9 cellular contexts compared by ENCODE assay signal in genomic region chr4:3073158-3074077, GRCh38. TPM values are rescaled to one million over a fixed set of nuclear protein-coding genes. Genes with fewer than 3 reads are reported as not detected.
A peak's percentile ranks its signal among the peaks of the same experiment; 100 is the strongest.
DNase-seq lines count a peak whose midpoint lies in the region; ATAC-seq and TF ChIP-seq lines count a peak whose summit lies in the region.
"Had no signal": no experiment of that assay in that cellular context is flagged by ENCODE, and none has a peak within 500 bp of the region (broad histone marks: within the 10 kb centered on the region; RNA-seq: fewer than 3 reads in every experiment).

No MANE protein-coding gene starts in this region.

- TF ChIP-seq POLR2A in body of pancreas (IDR thresholded peaks at IDR 0.05) = peak; percentile 26 to 66 (median 41)

- intact Hi-C loops in body of pancreas (cut with DNase I) = no loop called here
- intact Hi-C loops in lower lobe of right lung (cut with DNase I) = no loop called here
- intact Hi-C loops in aorta (cut with DNase I) = no loop called here

- TF ChIP-seq CTCF in BE2C (IDR thresholded peaks at IDR 0.05; ENCODE audit: low read depth, low read length) (0 out of 2 replicates have a peak, but pooled peaks have one; percentile 2), body of pancreas (IDR thresholded peaks at IDR 0.05) (peak in 1 of 7 experiments; percentile 11), lower lobe of right lung (IDR thresholded peaks at IDR 0.05) (no peak)

- H3K36me3 ChIP-seq in BE2C (no peaks in the 10 kb centered on the region), body of pancreas (replicated peaks in 1 of 2; ENCODE audit: insufficient read depth in 1 of 2, low read depth in 2 of 2) (no peaks in the 10 kb centered on the region), lower lobe of right lung (no peaks in the 10 kb centered on the region), aorta (ENCODE audit: control insufficient read depth in 1 of 2, insufficient read depth in 2 of 2, low read length in 1 of 2) (no peaks in the 10 kb centered on the region)

- 10% methylated on average over 54 of the region's 54 CpGs; no CpG with 5 or more reads in 1 of the 2 donors for WGBS in body of pancreas, 2 donors
- WGBS in aorta, 2 donors = 9% methylated on average over 42 to 54 of the region's 54 CpGs

- H3K27me3 ChIP-seq in BE2C = no peaks in the 10 kb centered on the region
- H3K27me3 ChIP-seq in body of pancreas = no peaks in the 10 kb centered on the region
- no peaks in the 10 kb centered on the region for H3K27me3 ChIP-seq in lower lobe of right lung (ENCODE audit: low read depth)
- H3K27me3 ChIP-seq in aorta (ENCODE audit: control insufficient read depth in 1 of 2, insufficient read depth in 2 of 2, low read length in 1 of 2) = no peaks in the 10 kb centered on the region

- DNase-seq in BE2C = no peak
- peak; percentile 27 for DNase-seq in HT1080 (ENCODE audit: low read depth)
- DNase-seq in body of pancreas = peak in 2 of 4 donors; percentile 13 to 30
- DNase-seq in lower lobe of right lung = peak; percentile 56
- peak in 1 of 2 donors; percentile 64 for DNase-seq in aorta
- DNase-seq in COR-L47 (lab: John Stamatoyannopoulos, UW) = no peak

- H3K9me3 ChIP-seq in BE2C (no peaks in the 10 kb centered on the region), body of pancreas (no peaks in the 10 kb centered on the region), lower lobe of right lung (no peaks in the 10 kb centered on the region), aorta (ENCODE audit: control insufficient read depth, low read length) (no peaks in the 10 kb centered on the region)

- ATAC-seq in GM19397 (IDR thresholded peaks at IDR 0.05; ENCODE audit: unreplicated experiment) = peak; percentile 27
- no peak for ATAC-seq in body of pancreas
- ATAC-seq in lower lobe of right lung = peak in 1 of 2 donors; percentile 2
- ATAC-seq in aorta (ENCODE audit: low FRiP score) = peak; percentile 0
- no peak for ATAC-seq in esophagus mucosa

- peak overlapping the region; percentile 40 to 79 (median 71) for H3K27ac ChIP-seq in body of pancreas
- peak overlapping the region; percentile 63 for H3K27ac ChIP-seq in lower lobe of right lung
- no peak overlapping the region for H3K27ac ChIP-seq in aorta (ENCODE audit: low read depth in 1 of 2, low read length in 2 of 2)

- H3K4me3 ChIP-seq in BE2C (ENCODE audit: low read depth, low read length) (peak overlapping the region; percentile 61), body of pancreas (peak overlapping the region in 1 of 2 donors; percentile 33), lower lobe of right lung (peak overlapping the region; percentile 69), aorta (ENCODE audit: low read length in 2 of 2) (peak overlapping the region; percentile 62 to 70)

- H3K4me1 ChIP-seq in BE2C (no peaks in the 10 kb centered on the region), body of pancreas (peaks cover 26% of the 10 kb centered on the region), lower lobe of right lung (peaks cover 20% of the 10 kb centered on the region), aorta (ENCODE audit: control insufficient read depth in 1 of 2, insufficient read depth in 2 of 2, low read length in 2 of 2) (no peaks in the 10 kb centered on the region)

RNA-seq across cellular contexts. Expression of gene HTT-AS, which starts 0.9 kb away (rescaled TPM):
- not detected for polyA plus RNA-seq in BE2C (2012; ENCODE audit: insufficient read depth, insufficient read length, low read depth)
- not detected in 2 replicates for total RNA-seq in HT1080 (2014; rRNA removed; shearing (Covaris generic))
- polyA plus RNA-seq in HT1080 (2015; cell fraction: cytosol; rRNA removed) = not detected in 2 replicates
- polyA plus RNA-seq in HT1080 (2015; cell fraction: nucleus; rRNA removed) = not detected in 2 replicates
- total RNA-seq in body of pancreas (not detected), lower lobe of right lung (not detected), aorta (not detected), esophagus mucosa (not detected)
- polyA plus RNA-seq in aorta = not detected
- total RNA-seq: RPMI7951 had no signal

RNA-seq across cellular contexts. Expression of gene HTT, which starts 1.1 kb away (rescaled TPM):
- polyA plus RNA-seq in BE2C (2012; ENCODE audit: insufficient read depth, insufficient read length, low read depth) = 20.7 TPM
- total RNA-seq in HT1080 (2014; rRNA removed; shearing (Covaris generic)) = 14.7 and 19.1 TPM in 2 replicates
- 10.2 and 13.5 TPM in 2 replicates for polyA plus RNA-seq in HT1080 (2015; cell fraction: cytosol; rRNA removed)
- polyA plus RNA-seq in HT1080 (2015; cell fraction: nucleus; rRNA removed) = 36.2 and 37.1 TPM in 2 replicates
- total RNA-seq in body of pancreas = 100 to 1,000 TPM in 1 of 2 donors, 10 to 100 TPM in 1; 40.5 to 115 TPM
- 73.1 TPM for total RNA-seq in lower lobe of right lung
- 10 to 100 TPM; 64.4 to 82.7 TPM for total RNA-seq in aorta
- 10 to 100 TPM in 1 of 2 donors, 1 to 10 TPM in 1; 5.1 to 17.8 TPM for polyA plus RNA-seq in aorta
- total RNA-seq in esophagus mucosa = 39.6 TPM

Comparison
In these comparisons a context has a peak if more than half of its experiments do, and no peak if none do; other contexts are left out.
1. DNase-seq: peak in HT1080 (single experiment) and lower lobe of right lung (single experiment); none in BE2C (single experiment) and COR-L47 (single experiment).
2. ATAC-seq: peak in GM19397 (single experiment) and aorta (single experiment); none in body of pancreas (single experiment) and esophagus mucosa (single experiment).
3. H3K27ac ChIP-seq: peak in body of pancreas (4 of 4) and lower lobe of right lung (single experiment); none in aorta (0 of 2).